In genomic region chr7:22109761-22110160, GRCh38 we compare ENCODE assay signal across 9 cellular contexts.
DNase-seq lines count a peak whose midpoint lies in the region; ATAC-seq and TF ChIP-seq lines count a peak whose summit lies in the region.
"Had no signal": no experiment of that assay in that cellular context is flagged by ENCODE, and none has a peak within 500 bp of the region (broad histone marks: within the 10 kb centered on the region; RNA-seq: fewer than 3 reads in every experiment).

No MANE protein-coding gene starts in this region.

- DNase-seq in AG09309 (ENCODE audit: low read depth), result no peak
- no peak for DNase-seq in GM13976 (ENCODE audit: low spot score)
- peak; percentile 33 to 47 for DNase-seq in activated CD4-positive, alpha-beta T cell treated with anti-CD3 and anti-CD28 coated beads, Interleukin-2, amount 50 U/mL, for 48 hours
- peak; percentile 15 for DNase-seq in iPS DF 19.7 (ENCODE audit: low read depth, low spot score)
- DNase-seq in type B pancreatic cell (ENCODE audit: extremely low spot score, unreplicated experiment), result no peak
- no peak for DNase-seq in GM19238 (ENCODE audit: insufficient read length, low spot score)

- no peak overlapping the region for H3K4me3 Mint-ChIP-seq in type B pancreatic cell

- TF ChIP-seq CTCF in AG09309 (IDR thresholded peaks at IDR 0.05; ENCODE audit: control insufficient read depth, insufficient read depth, low read depth, low read length, missing control alignments) (peak; percentile 44), GM13976 (IDR thresholded peaks at IDR 0.05; ENCODE audit: borderline replicate concordance, control extremely low read depth, extremely low read depth, insufficient read depth, missing control alignments) (peak; percentile 23), type B pancreatic cell (conservative IDR thresholded peaks at IDR 0.05) (no peak)

- no peak for ATAC-seq in GM21529 (IDR thresholded peaks at IDR 0.05; ENCODE audit: unreplicated experiment)

- H3K36me3 Mint-ChIP-seq in type B pancreatic cell, result no peaks in the 10 kb centered on the region
- H3K36me3 Mint-ChIP-seq: activated naive CD4-positive, alpha-beta T cell treated with anti-CD3 and anti-CD28 coated beads, Interleukin-2, amount 50 U/mL, for 72 hours had no signal

- no peak overlapping the region for H3K27ac Mint-ChIP-seq in type B pancreatic cell
- H3K27ac Mint-ChIP-seq: activated naive CD4-positive, alpha-beta T cell treated with anti-CD3 and anti-CD28 coated beads, Interleukin-2, amount 50 U/mL, for 72 hours had no signal

- H3K4me3 ChIP-seq in AG09309 (ENCODE audit: control insufficient read depth, low read depth, low read length), result no peak overlapping the region

- no peaks in the 10 kb centered on the region for H3K9me3 Mint-ChIP-seq in type B pancreatic cell
- H3K9me3 Mint-ChIP-seq: activated naive CD4-positive, alpha-beta T cell treated with anti-CD3 and anti-CD28 coated beads, Interleukin-2, amount 50 U/mL, for 72 hours had no signal

- peaks cover 6% of the 10 kb centered on the region for H3K4me1 Mint-ChIP-seq in type B pancreatic cell (ENCODE audit: unreplicated experiment)

- H3K27ac ChIP-seq in temporal lobe (ENCODE audit: low read depth, low read length), result peak overlapping the region; percentile 100

- in situ Hi-C loops in GM13976 (cut with MboI; ENCODE audit: low sequenced_read_pairs, unreplicated experiment), result loop anchor here (5.0 kb wide), 1 partner anchor 378 kb away; no protein-coding TSS in a partner anchor

- peaks cover 4% of the 10 kb centered on the region for H3K27me3 Mint-ChIP-seq in type B pancreatic cell

Comparison
In these comparisons a context has a peak if more than half of its experiments do, and no peak if none do; other contexts are left out.
1. DNase-seq: peak in activated CD4-positive, alpha-beta T cell treated with anti-CD3 and anti-CD28 coated beads, Interleukin-2, amount 50 U/mL, for 48 hours (2 of 2) and iPS DF 19.7 (single experiment); none in AG09309 (single experiment), GM13976 (single experiment), type B pancreatic cell (single experiment) and GM19238 (single experiment).